In genomic region chr17:83065660-83066542, GRCh38 we compare ENCODE assay signal across 13 cellular contexts. TPM values are rescaled to one million over a fixed set of nuclear protein-coding genes. Genes with fewer than 3 reads are reported as not detected.
DNase-seq lines count a peak whose midpoint lies in the region; FAIRE-seq and TF ChIP-seq lines count a peak whose summit lies in the region.
"Had no signal": no experiment of that assay in that cellular context is flagged by ENCODE, and none has a peak within 500 bp of the region (broad histone marks: within the 10 kb centered on the region; RNA-seq: fewer than 3 reads in every experiment).

No MANE protein-coding gene starts in this region.

- H3K36me3 ChIP-seq in H1 (ENCODE audit: control insufficient read depth in 2 of 4, insufficient read depth in 4 of 4, low read length in 3 of 4) (no peaks in the 10 kb centered on the region), neuronal stem cell (replicated peaks in 1 of 2; ENCODE audit: control insufficient read depth in 2 of 2, insufficient read depth in 2 of 2, low read length in 2 of 2) (no peaks in the 10 kb centered on the region), PC-9 (ENCODE audit: low read depth) (no peaks in the 10 kb centered on the region)

- FAIRE-seq in H1 (lab: Jason Lieb, UNC): no peak
- FAIRE-seq in frontal cortex (lab: Jason Lieb, UNC): no peak

- H3K14ac ChIP-seq in H1 (ENCODE audit: insufficient read length) (no peak overlapping the region), neuronal stem cell (ENCODE audit: low read length) (no peak overlapping the region)

- H3K4me1 ChIP-seq in H1 (replicated peaks in 1 of 4; ENCODE audit: control insufficient read depth in 3 of 4, insufficient read depth in 4 of 4, low read length in 3 of 4): no peaks in the 10 kb centered on the region
- H3K4me1 ChIP-seq in neuronal stem cell (ENCODE audit: control insufficient read depth in 2 of 2, insufficient read depth in 1 of 2, low read depth in 1 of 2, low read length in 2 of 2): peaks cover 10 to 16% of the 10 kb centered on the region in 2 donors
- peaks cover 10% of the 10 kb centered on the region for H3K4me1 ChIP-seq in PC-9 (replicated peaks; ENCODE audit: insufficient read depth)

- no peak overlapping the region for H4K5ac ChIP-seq in H1 (ENCODE audit: insufficient read length, low read depth, low read length)

- intact Hi-C loops in PC-9 (cut with micrococcal nuclease; ENCODE audit: unreplicated experiment): no loop called here

- TF ChIP-seq POLR2A in H1 (IDR thresholded peaks at IDR 0.05; ENCODE audit: control extremely low read depth in 1 of 2, low read depth in 2 of 2, low read length in 2 of 2): no peak

- H3K9me3 ChIP-seq in H1 (ENCODE audit: insufficient read depth in 2 of 2, low read depth in 1 of 2, low read length in 1 of 2) (no peaks in the 10 kb centered on the region), neuronal stem cell (replicated peaks in 1 of 2; ENCODE audit: control insufficient read depth in 2 of 2, insufficient read depth in 1 of 2, low read depth in 1 of 2, low read length in 2 of 2) (peaks cover 2 to 4% of the 10 kb centered on the region in 2 donors), PC-9 (ENCODE audit: insufficient read depth, low read depth) (no peaks in the 10 kb centered on the region)

- no peak overlapping the region for H2BK120ac ChIP-seq in H1 (replicated peaks; ENCODE audit: low read depth, low read length)
- no peak overlapping the region for H2BK120ac ChIP-seq in neuronal stem cell (ENCODE audit: low read depth, low read length)

- H2BK15ac ChIP-seq in H1 (ENCODE audit: low read length) (no peak overlapping the region), neuronal stem cell (ENCODE audit: low read length) (no peak overlapping the region)

- H3K27ac ChIP-seq in H1 (ENCODE audit: low read depth, low read length): no peak overlapping the region
- no peak overlapping the region for H3K27ac ChIP-seq in neuronal stem cell (replicated peaks; ENCODE audit: low read length)
- H3K27ac ChIP-seq in PC-9: no peak overlapping the region

- no peak overlapping the region for H3K4me2 ChIP-seq in H1 (ENCODE audit: insufficient read depth in 1 of 2, low read depth in 2 of 2, low read length in 2 of 2)
- no peak overlapping the region for H3K4me2 ChIP-seq in neuronal stem cell (ENCODE audit: insufficient read depth, low read length, poor library complexity, severe bottlenecking)
- no peak overlapping the region for H3K4me2 ChIP-seq in PC-9

- no peak overlapping the region for H3K4me3 ChIP-seq in H1 (ENCODE audit: extremely low read depth in 1 of 4, insufficient read depth in 2 of 4, low read depth in 3 of 4, low read length in 4 of 4)
- H3K4me3 ChIP-seq in neuronal stem cell (ENCODE audit: low read length in 2 of 2): no peak overlapping the region
- no peak overlapping the region for H3K4me3 ChIP-seq in PC-9

- peak; percentile 0 for DNase-seq in stimulated activated CD4-positive, alpha-beta T cell treated with anti-CD3 and anti-CD28 coated beads, Interleukin-4, amount 100 ng/mL, for 1 hour
- no peak for DNase-seq in stimulated activated CD4-positive, alpha-beta T cell treated with anti-CD3 and anti-CD28 coated beads, Interleukin-2, amount 100 ng/mL, for 24 hours
- DNase-seq in H1 (ENCODE audit: low read depth in 1 of 2, low spot score in 2 of 2) (peak in 1 of 2 experiments; percentile 28), neuronal stem cell (ENCODE audit: low spot score) (no peak), NCI-H2227 treated with DMSO at 0.1 percent for 48 hours (lab: John Stamatoyannopoulos, UW) (no peak), kidney glomerular epithelial cell (lab: John Stamatoyannopoulos, UW) (no peak), frontal cortex (ENCODE audit: low spot score in 2 of 2) (no peak), PC-9 (no peak)
- DNase-seq: amygdala, mesenchymal stem cell, NCI-H1092, nucleus accumbens, RPMI8226 had no signal

- H3K79me2 ChIP-seq in H1 (ENCODE audit: control insufficient read depth in 1 of 2, insufficient read depth in 2 of 2, low read length in 2 of 2) (no peaks in the 10 kb centered on the region), PC-9 (ENCODE audit: low read depth) (no peaks in the 10 kb centered on the region)

- H2BK12ac ChIP-seq in H1 (ENCODE audit: low read depth, low read length) (no peak overlapping the region), neuronal stem cell (ENCODE audit: low read length) (no peak overlapping the region)

- CTCF ChIA-PET in H1 (lab: Charles Lee; ENCODE audit: partially characterized antibody): interaction anchor here (0.9 to 1.2 kb wide), 3 partner anchors 30 to 151 kb away, joined by 3 read pairs; no protein-coding TSS in a partner anchor
- CTCF ChIA-PET in PC-9 (lab: Charles Lee): no interaction called here

- H3K9ac ChIP-seq in H1 (replicated peaks in 1 of 4; ENCODE audit: extremely low read depth in 1 of 4, low read depth in 3 of 4, low read length in 3 of 4) (no peak overlapping the region), neuronal stem cell (ENCODE audit: low read depth, low read length, poor library complexity) (no peak overlapping the region)

- TF ChIP-seq CTCF in H1 (IDR thresholded peaks at IDR 0.05; ENCODE audit: control extremely low read depth in 1 of 3, insufficient read depth in 1 of 3, low read depth in 1 of 3, low read length in 3 of 3) (no peak), PC-9 (conservative IDR thresholded peaks at IDR 0.05) (no peak)

- H4K91ac ChIP-seq in H1 (replicated peaks; ENCODE audit: insufficient read length, low read length): no peak overlapping the region
- no peak overlapping the region for H4K91ac ChIP-seq in neuronal stem cell (ENCODE audit: low read depth, low read length, poor library complexity)

- no peaks in the 10 kb centered on the region for H3K9me2 ChIP-seq in PC-9 (ENCODE audit: insufficient read depth)

- no peak overlapping the region for H2AFZ ChIP-seq in H1 (ENCODE audit: low read length)
- peak overlapping the region; percentile 25 for H2AFZ ChIP-seq in neuronal stem cell (ENCODE audit: low read length)
- no peak overlapping the region for H2AFZ ChIP-seq in PC-9

- H2BK20ac ChIP-seq in H1 (ENCODE audit: low read length): no peak overlapping the region

- no peaks in the 10 kb centered on the region for H3K27me3 ChIP-seq in H1 (replicated peaks in 1 of 4; ENCODE audit: control insufficient read depth in 3 of 4, extremely low read depth in 1 of 4, insufficient read depth in 3 of 4, low read length in 3 of 4)
- peaks cover 0 to 8% (median 0%) of the 10 kb centered on the region in 3 experiments for H3K27me3 ChIP-seq in neuronal stem cell (ENCODE audit: control insufficient read depth in 3 of 3, insufficient read depth in 3 of 3, low read depth in 1 of 3, low read length in 3 of 3)
- H3K27me3 ChIP-seq in PC-9 (ENCODE audit: insufficient read depth, low read depth): no peaks in the 10 kb centered on the region

- no TSS peak for BruUV-seq in PC-9 (replicated peaks; lab: Mats Ljungman, UMichigan)

- H3K79me1 ChIP-seq in H1 (ENCODE audit: low read depth, low read length): no peaks in the 10 kb centered on the region
- H3K79me1 ChIP-seq in neuronal stem cell (ENCODE audit: low read depth, low read length): peaks cover 2% of the 10 kb centered on the region

- POLR2A ChIA-PET in H1 (lab: Charles Lee; ENCODE audit: partially characterized antibody) (interaction anchor here (1.0 kb wide), 1 partner anchor 11 kb away, joined by 3 read pairs; no protein-coding TSS in a partner anchor), PC-9 (lab: Charles Lee; ENCODE audit: unreplicated experiment) (no interaction called here)

- no peak overlapping the region for H3K18ac ChIP-seq in H1 (ENCODE audit: extremely low read depth, low read length)
- H3K18ac ChIP-seq in neuronal stem cell (ENCODE audit: low read length): no peak overlapping the region

- H3F3A ChIP-seq in PC-9 (ENCODE audit: insufficient read depth, low read depth): no peaks in the 10 kb centered on the region

- H3K23ac ChIP-seq in H1 (ENCODE audit: insufficient read length): no peak overlapping the region
- no peak overlapping the region for H3K23ac ChIP-seq in neuronal stem cell (ENCODE audit: low read depth, low read length, poor library complexity)

- WGBS in H1 (ENCODE audit: extremely low coverage in 1 of 2, insufficient coverage in 1 of 2, insufficient read length in 1 of 2, insufficient replicate concordance in 2 of 2, low coverage in 1 of 2, low lambda C conversion rate in 2 of 2, missing lambda C conversion rate in 1 of 2), 2 experiments: 93% methylated on average over 36 of the region's 39 CpGs; no CpG with 5 or more reads in 1 of the 2 experiments
- no CpG with 5 or more reads among the region's 39 CpGs for WGBS in neuronal stem cell (ENCODE audit: extremely low coverage in 2 of 2, insufficient read length in 2 of 2, insufficient replicate concordance in 1 of 2), 2 donors

- H4K8ac ChIP-seq in H1 (ENCODE audit: extremely low read depth, insufficient read depth, low read length): peak overlapping the region; percentile 46; the same call in 1 of the 2 replicates
- H4K8ac ChIP-seq in neuronal stem cell (ENCODE audit: low read depth, low read length): no peak overlapping the region

- no peak overlapping the region for H3K56ac ChIP-seq in H1 (replicated peaks; ENCODE audit: insufficient read length, low read depth, low read length)

- H2AK5ac ChIP-seq in H1 (ENCODE audit: low read depth, low read length) (no peak overlapping the region), neuronal stem cell (ENCODE audit: low read depth, low read length) (peak overlapping the region; percentile 74)

- no peaks in the 10 kb centered on the region; the same call in 1 of the 2 replicates for H3K23me2 ChIP-seq in H1 (ENCODE audit: low read depth, low read length)

- TF ChIP-seq RAD21 in H1 (IDR thresholded peaks at IDR 0.05 in 1 of 2, conservative IDR thresholded peaks at IDR 0.05 in 1 of 2; ENCODE audit: low read depth in 2 of 2, low read length in 2 of 2): no peak

- peaks cover 0 to 2% of the 10 kb centered on the region in 2 experiments for H4K20me1 ChIP-seq in H1 (replicated peaks in 1 of 2; ENCODE audit: control insufficient read depth in 1 of 2, insufficient read depth in 2 of 2, low read length in 2 of 2)
- no peaks in the 10 kb centered on the region for H4K20me1 ChIP-seq in PC-9 (ENCODE audit: insufficient read depth)

- no peak for TF ChIP-seq EP300 in H1 (IDR thresholded peaks at IDR 0.05; ENCODE audit: borderline replicate concordance in 1 of 2, low read depth in 2 of 2, low read length in 2 of 2)

- H2BK5ac ChIP-seq in H1 (ENCODE audit: low read depth, low read length) (no peak overlapping the region), neuronal stem cell (ENCODE audit: low read length) (no peak overlapping the region)

- no peak overlapping the region for H3K4ac ChIP-seq in H1 (replicated peaks; ENCODE audit: insufficient read length, low read depth, low read length)
- H3K4ac ChIP-seq in neuronal stem cell (ENCODE audit: low read length): no peak overlapping the region

RNA-seq across cellular contexts. Expression of gene METRNL, which starts 13.5 kb away (rescaled TPM):
- total RNA-seq in H1 (2021; fragmentation: NEBNext Ultra II Directional; extraction: Animal tissue kit (Norgen Biotek cat#: 25700)): 13.9 and 14.2 TPM in 2 replicates
- polyA plus RNA-seq in H1 (2011; rRNA removed): 13.9 and 26.0 TPM in 2 replicates
- 16.2 TPM for polyA plus RNA-seq in H1 (2011; cell fraction: cytosol; rRNA removed)
- 27.6 TPM for polyA plus RNA-seq in H1 (2011; cell fraction: nucleus; rRNA removed)
- polyA plus RNA-seq in H1 (2012, experiment 1 of 2): 5.7 to 17.3 TPM (median 16.0 TPM) in 4 replicates
- polyA plus RNA-seq in H1 (2012, experiment 2 of 2): 8.4 TPM
- 10.6 TPM for polyA plus RNA-seq in H1 (2013, experiment 1 of 2)
- 10.9 TPM for polyA plus RNA-seq in H1 (2013, experiment 2 of 2)
- 5.7 and 6.2 TPM in 2 replicates for polyA minus RNA-seq in H1 (2011; rRNA and poly(A)+ RNA removed)
- 16.7 TPM for polyA minus RNA-seq in H1 (2011; cell fraction: cytosol; rRNA and poly(A)+ RNA removed)
- polyA minus RNA-seq in H1 (2011; cell fraction: nucleus; rRNA and poly(A)+ RNA removed): 12.1 TPM
- 12.8 TPM for polyA plus RNA-seq in neuronal stem cell (2013, experiment 1 of 2)
- 14.7 TPM for polyA plus RNA-seq in neuronal stem cell (2013, experiment 2 of 2)
- total RNA-seq in frontal cortex (45.2 TPM), PC-9 (2021) (44.6 and 61.7 TPM in 2 replicates)
